Comparison of ENCODE assay signal across 19 cellular contexts in genomic region chr5:112136773-112137172, GRCh38.
DNase-seq lines count a peak whose midpoint lies in the region; ATAC-seq and TF ChIP-seq lines count a peak whose summit lies in the region.
"Had no signal": no experiment of that assay in that cellular context is flagged by ENCODE, and none has a peak within 500 bp of the region (broad histone marks: within the 10 kb centered on the region; RNA-seq: fewer than 3 reads in every experiment).

No MANE protein-coding gene starts in this region.

- H3K4me1 ChIP-seq in heart right ventricle (peaks cover 0 to 5% (median 0%) of the 10 kb centered on the region in 9 donors), right atrium auricular region (no peaks in the 10 kb centered on the region)
- H3K4me1 ChIP-seq in CD4-positive, CD25-positive, alpha-beta regulatory T cell (ENCODE audit: control insufficient read depth, insufficient read depth, low read length, poor library complexity, severe bottlenecking), result no peaks in the 10 kb centered on the region
- H3K4me1 ChIP-seq: BE2C had no signal

- H3K9me3 ChIP-seq in heart right ventricle (peaks cover 0 to 5% (median 0%) of the 10 kb centered on the region in 11 donors), right atrium auricular region (no peaks in the 10 kb centered on the region)
- no peaks in the 10 kb centered on the region for H3K9me3 ChIP-seq in CD4-positive, CD25-positive, alpha-beta regulatory T cell (ENCODE audit: control insufficient read depth in 2 of 2, low read length in 2 of 2)
- H3K9me3 ChIP-seq: BE2C had no signal

- H3K4me3 Mint-ChIP-seq in CD4-positive, CD25-positive, alpha-beta regulatory T cell, result peak overlapping the region in 1 of 4 donors; percentile 4
- no peak overlapping the region for H3K4me3 Mint-ChIP-seq in central memory CD8-positive, alpha-beta T cell
- H3K4me3 Mint-ChIP-seq: CD4-positive, alpha-beta memory T cell; H9; IgD-negative memory B cell had no signal

- WGBS in heart right ventricle, 2 donors, result 37 to 51% methylated on average over 6 of the region's 6 CpGs

- H3K27ac Mint-ChIP-seq in CD4-positive, CD25-positive, alpha-beta regulatory T cell, result no peak overlapping the region
- no peak overlapping the region for H3K27ac Mint-ChIP-seq in central memory CD8-positive, alpha-beta T cell (ENCODE audit: low read depth)
- H3K27ac Mint-ChIP-seq: CD4-positive, alpha-beta memory T cell; H9; IgD-negative memory B cell had no signal

- ATAC-seq in heart right ventricle, result peak in 5 of 8 donors; percentile 41 to 71 (median 66)
- ATAC-seq in CD4-positive, CD25-positive, alpha-beta regulatory T cell (ENCODE audit: low read depth in 2 of 2), result no peak
- peak; percentile 40 for ATAC-seq in central memory CD8-positive, alpha-beta T cell (replicated peaks; ENCODE audit: extremely low read depth, poor library complexity, severe bottlenecking)
- ATAC-seq in HG02981 (IDR thresholded peaks at IDR 0.05; ENCODE audit: unreplicated experiment), result no peak
- ATAC-seq: GM12878, HepG2 had no signal

- DNase-seq in heart right ventricle, result peak in 1 of 2 donors; percentile 34
- DNase-seq in right atrium auricular region (ENCODE audit: low spot score), result no peak
- DNase-seq in CD4-positive, CD25-positive, alpha-beta regulatory T cell, result peak in 2 of 3 donors; percentile 13 to 31
- peak; percentile 32 for DNase-seq in KBM-7
- DNase-seq in central memory CD8-positive, alpha-beta T cell (ENCODE audit: low spot score in 2 of 2), result no peak
- DNase-seq in NCI-H748 (lab: John Stamatoyannopoulos, UW; ENCODE audit: unreplicated experiment), result no peak
- no peak for DNase-seq in stimulated activated naive CD4-positive, alpha-beta T cell treated with Interleukin-2 at 50 U/mL for 16 hours (lab: John Stamatoyannopoulos, UW)
- DNase-seq: BE2C; Calu3; CD4-positive, alpha-beta memory T cell; DMS79 treated with DMSO at 0.1 percent for 48 hours; EL; GOT3; H9 had no signal

- no peaks in the 10 kb centered on the region for H3K36me3 ChIP-seq in heart right ventricle
- H3K36me3 ChIP-seq in right atrium auricular region, result no peaks in the 10 kb centered on the region
- H3K36me3 ChIP-seq in CD4-positive, CD25-positive, alpha-beta regulatory T cell (ENCODE audit: control insufficient read depth, insufficient read depth, low read length), result no peaks in the 10 kb centered on the region
- H3K36me3 ChIP-seq: BE2C had no signal

- H3K36me3 Mint-ChIP-seq in CD4-positive, CD25-positive, alpha-beta regulatory T cell, result no peaks in the 10 kb centered on the region
- H3K36me3 Mint-ChIP-seq in central memory CD8-positive, alpha-beta T cell (ENCODE audit: insufficient read depth), result no peaks in the 10 kb centered on the region
- H3K36me3 Mint-ChIP-seq: CD4-positive, alpha-beta memory T cell; IgD-negative memory B cell had no signal

- H3K27ac ChIP-seq in heart right ventricle, result no peak overlapping the region
- no peak overlapping the region for H3K27ac ChIP-seq in right atrium auricular region
- H3K27ac ChIP-seq in CD4-positive, CD25-positive, alpha-beta regulatory T cell (ENCODE audit: insufficient read depth, low read length, poor library complexity, severe bottlenecking), result no peak overlapping the region
- H3K27ac ChIP-seq: C4-2B had no signal

- in situ Hi-C loops in KBM-7 (cut with MboI; ENCODE audit: low pct_unique_long_range_greater_than_20kb, low sequenced_read_pairs), result loop anchor here (25.0 kb wide), 2 partner anchors 449 to 599 kb away; no protein-coding TSS in a partner anchor

- H3K4me3 ChIP-seq in heart right ventricle (no peak overlapping the region), right atrium auricular region (no peak overlapping the region)
- H3K4me3 ChIP-seq in CD4-positive, CD25-positive, alpha-beta regulatory T cell (ENCODE audit: low read depth, low read length), result no peak overlapping the region
- H3K4me3 ChIP-seq: GM12878 had no signal

- peaks cover 0 to 3% (median 0%) of the 10 kb centered on the region in 7 donors for H3K9me3 Mint-ChIP-seq in CD4-positive, CD25-positive, alpha-beta regulatory T cell
- H3K9me3 Mint-ChIP-seq in central memory CD8-positive, alpha-beta T cell, result no peaks in the 10 kb centered on the region
- H3K9me3 Mint-ChIP-seq: IgD-negative memory B cell had no signal

- peaks cover 5% of the 10 kb centered on the region for H3K27me3 Mint-ChIP-seq in CD4-positive, CD25-positive, alpha-beta regulatory T cell
- peaks cover 17% of the 10 kb centered on the region for H3K27me3 Mint-ChIP-seq in central memory CD8-positive, alpha-beta T cell

- H3K4me1 Mint-ChIP-seq in CD4-positive, CD25-positive, alpha-beta regulatory T cell, result peaks cover 0 to 13% (median 3%) of the 10 kb centered on the region in 4 donors
- no peaks in the 10 kb centered on the region for H3K4me1 Mint-ChIP-seq in central memory CD8-positive, alpha-beta T cell
- H3K4me1 Mint-ChIP-seq: H9 had no signal

- TF ChIP-seq CTCF in heart right ventricle (IDR thresholded peaks at IDR 0.05), result no peak
- no peak for TF ChIP-seq CTCF in right atrium auricular region (IDR thresholded peaks at IDR 0.05)

- no peaks in the 10 kb centered on the region for H3K27me3 ChIP-seq in heart right ventricle
- H3K27me3 ChIP-seq in right atrium auricular region, result no peaks in the 10 kb centered on the region
- peaks cover 11% of the 10 kb centered on the region for H3K27me3 ChIP-seq in CD4-positive, CD25-positive, alpha-beta regulatory T cell (ENCODE audit: control insufficient read depth, insufficient read depth, low read length)
- H3K27me3 ChIP-seq: BE2C had no signal

- intact Hi-C loops in heart right ventricle (cut with DNase I), result no loop called here

Comparison
In these comparisons a context has a peak if more than half of its experiments do, and no peak if none do; other contexts are left out.
1. ATAC-seq: peak in heart right ventricle (5 of 8) and central memory CD8-positive, alpha-beta T cell (single experiment); none in CD4-positive, CD25-positive, alpha-beta regulatory T cell (0 of 2) and HG02981 (single experiment).
2. DNase-seq: peak in CD4-positive, CD25-positive, alpha-beta regulatory T cell (2 of 3) and KBM-7 (single experiment); none in right atrium auricular region (single experiment), central memory CD8-positive, alpha-beta T cell (0 of 2), NCI-H748 (single experiment) and stimulated activated naive CD4-positive, alpha-beta T cell treated with Interleukin-2 at 50 U/mL for 16 hours (single experiment).